Comparison of ENCODE assay signal across 23 cellular contexts in the genomic region with DNA sequence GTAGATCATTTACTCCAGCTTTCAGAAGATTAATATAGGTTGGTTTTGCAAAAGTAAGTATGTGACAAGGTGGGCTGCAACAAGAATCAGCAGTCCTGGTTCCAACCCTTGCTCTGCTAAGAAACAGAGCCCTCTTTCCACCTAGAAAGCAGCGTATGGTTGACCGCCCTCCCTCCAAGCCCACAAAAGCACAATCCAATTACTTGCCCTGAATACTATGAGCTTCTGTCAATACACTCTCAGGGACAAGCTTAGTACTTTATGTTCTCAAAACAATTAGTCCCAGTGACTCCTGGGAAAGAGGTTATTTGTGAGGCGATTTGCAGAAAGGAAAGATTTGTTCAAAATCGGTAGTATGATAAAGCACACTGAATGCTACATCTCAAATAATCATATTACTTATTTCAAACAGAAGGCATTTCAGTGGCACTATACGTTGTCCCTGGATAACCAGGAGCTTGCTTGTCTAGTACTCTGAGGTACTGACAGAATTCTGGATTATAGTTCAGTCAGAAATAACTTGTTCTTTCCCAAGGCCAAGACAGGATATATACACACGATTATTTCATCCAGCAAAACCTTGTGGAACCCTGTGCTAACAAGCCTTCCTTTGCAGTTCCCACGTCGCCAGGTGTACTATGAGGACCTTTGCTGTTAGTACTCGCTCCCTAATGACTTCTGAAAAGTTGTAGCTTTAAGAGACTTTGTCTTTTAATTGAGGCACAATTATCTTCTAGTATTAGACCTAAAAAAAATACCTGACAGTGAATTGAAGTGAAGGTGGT.
DNase-seq lines count a peak whose midpoint lies in the region; ATAC-seq, FAIRE-seq and TF ChIP-seq lines count a peak whose summit lies in the region.
"Had no signal": no experiment of that assay in that cellular context is flagged by ENCODE, and none has a peak within 500 bp of the region (broad histone marks: within the 10 kb centered on the region; RNA-seq: fewer than 3 reads in every experiment).

No MANE protein-coding gene starts in this region.

- no peaks in the 10 kb centered on the region for H3K9me3 ChIP-seq in IMR-90 (ENCODE audit: control insufficient read depth, insufficient read depth, low read length)
- peaks cover 6% of the 10 kb centered on the region for H3K9me3 ChIP-seq in K562 (replicated peaks; ENCODE audit: control insufficient read depth, insufficient read depth, low read depth, low read length)
- no peaks in the 10 kb centered on the region for H3K9me3 ChIP-seq in osteoblast (ENCODE audit: low read depth, low read length)
- no peaks in the 10 kb centered on the region for H3K9me3 ChIP-seq in effector memory CD4-positive, alpha-beta T cell (ENCODE audit: control insufficient read depth, low read length)
- no peaks in the 10 kb centered on the region for H3K9me3 ChIP-seq in naive thymus-derived CD4-positive, alpha-beta T cell (ENCODE audit: control insufficient read depth in 2 of 3, low read length in 3 of 3)
- H3K9me3 ChIP-seq: SJCRH30 had no signal

- H3K18ac ChIP-seq in IMR-90 (ENCODE audit: low read depth, low read length) = peak overlapping the region; percentile 17; the same call in 1 of the 2 replicates

- no peak for TF ChIP-seq CTCF in IMR-90 (conservative IDR thresholded peaks at IDR 0.05; ENCODE audit: low read depth, low read length)
- TF ChIP-seq CTCF in K562 (IDR thresholded peaks at IDR 0.05 in 2 of 3, conservative IDR thresholded peaks at IDR 0.05 in 1 of 3; ENCODE audit: insufficient read depth in 2 of 3, low read depth in 1 of 3, low read length in 3 of 3) = no peak
- no peak for TF ChIP-seq CTCF in osteoblast (IDR thresholded peaks at IDR 0.05; ENCODE audit: extremely low read depth, low read depth, low read length)
- no peak for TF ChIP-seq CTCF in activated CD8-positive, alpha-beta T cell treated with anti-CD3 and anti-CD28 coated beads for 36 hours (IDR thresholded peaks at IDR 0.05)

- peaks cover 0 to 5% (median 0%) of the 10 kb centered on the region in 5 donors for H3K27me3 Mint-ChIP-seq in naive thymus-derived CD4-positive, alpha-beta T cell
- H3K27me3 Mint-ChIP-seq in activated CD8-positive, alpha-beta T cell treated with anti-CD3 and anti-CD28 coated beads for 36 hours = no peaks in the 10 kb centered on the region

- H3K4me1 ChIP-seq in IMR-90 (ENCODE audit: control insufficient read depth, insufficient read depth, low read length) = peaks cover 7% of the 10 kb centered on the region
- H3K4me1 ChIP-seq in K562 (replicated peaks in 1 of 2; ENCODE audit: control insufficient read depth in 2 of 2, insufficient read depth in 2 of 2, low read length in 2 of 2) = peaks cover 0 to 4% of the 10 kb centered on the region in 2 experiments; a peak in 2 of 5 replicates
- H3K4me1 ChIP-seq in osteoblast (ENCODE audit: insufficient read depth, low read length) = no peaks in the 10 kb centered on the region
- H3K4me1 ChIP-seq in effector memory CD4-positive, alpha-beta T cell (ENCODE audit: control insufficient read depth, insufficient read depth, low read length, poor library complexity, severe bottlenecking) = no peaks in the 10 kb centered on the region
- no peaks in the 10 kb centered on the region for H3K4me1 ChIP-seq in naive thymus-derived CD4-positive, alpha-beta T cell (ENCODE audit: control insufficient read depth in 2 of 2, insufficient read depth in 2 of 2, low read length in 2 of 2)
- H3K4me1 ChIP-seq: SJCRH30 had no signal

- H3K4me3 ChIP-seq in IMR-90 (ENCODE audit: insufficient read depth, low read depth, low read length) (no peak overlapping the region), K562 (no peak overlapping the region), osteoblast (ENCODE audit: insufficient read depth, low read length) (no peak overlapping the region)
- no peak overlapping the region for H3K4me3 ChIP-seq in effector memory CD4-positive, alpha-beta T cell (ENCODE audit: insufficient read depth, low read depth, low read length, poor library complexity, severe bottlenecking)
- no peak overlapping the region for H3K4me3 ChIP-seq in naive thymus-derived CD4-positive, alpha-beta T cell (ENCODE audit: low read length)
- H3K4me3 ChIP-seq: PC-9, SJCRH30 had no signal

- no peak overlapping the region for H3K14ac ChIP-seq in IMR-90 (replicated peaks; ENCODE audit: low read depth, low read length)

- ATAC-seq in IMR-90 (ENCODE audit: low read depth) (no peak), K562 (no peak)
- no peak for ATAC-seq in naive thymus-derived CD4-positive, alpha-beta T cell
- no peak for ATAC-seq in activated CD8-positive, alpha-beta T cell treated with anti-CD3 and anti-CD28 coated beads for 36 hours
- ATAC-seq: HepG2, Right ventricle myocardium inferior, SK-N-SH treated with all-trans-retinoic acid at 6 μM for 48 hours had no signal

- H2BK20ac ChIP-seq in IMR-90 (ENCODE audit: low read depth, low read length) = 0 out of 2 replicates have a peak overlapping the region, but pooled peaks have one; percentile 18

- no peak for TF ChIP-seq EP300 in K562 (IDR thresholded peaks at IDR 0.05; ENCODE audit: low read length)

- no peak overlapping the region for H4K5ac ChIP-seq in IMR-90 (ENCODE audit: low read depth, low read length)

- H3K4me1 Mint-ChIP-seq in naive thymus-derived CD4-positive, alpha-beta T cell = no peaks in the 10 kb centered on the region
- H3K4me1 Mint-ChIP-seq in activated CD8-positive, alpha-beta T cell treated with anti-CD3 and anti-CD28 coated beads for 36 hours (ENCODE audit: low read depth) = no peaks in the 10 kb centered on the region

- H3K4me2 ChIP-seq in IMR-90 (ENCODE audit: low read depth, low read length) (no peak overlapping the region), K562 (ENCODE audit: insufficient read depth, low read length) (no peak overlapping the region), osteoblast (ENCODE audit: insufficient read depth, low read length) (no peak overlapping the region)
- H3K4me2 ChIP-seq: PC-9 had no signal

- POLR2A ChIA-PET in IMR-90 (lab: Charles Lee; ENCODE audit: unreplicated experiment) (no interaction called here), K562 (lab: Yijun Ruan, JAX) (interaction anchor here (1.2 kb wide), 1 partner anchor 54 kb away, joined by 3 read pairs; no protein-coding TSS in a partner anchor)
- POLR2A ChIA-PET in naive thymus-derived CD4-positive, alpha-beta T cell (lab: Charles Lee) = interaction anchor here (0.6 kb wide), 1 partner anchor 68 kb away, joined by 3 read pairs; no protein-coding TSS in a partner anchor
- POLR2A ChIA-PET in activated CD8-positive, alpha-beta T cell treated with anti-CD3 and anti-CD28 coated beads for 36 hours (lab: Charles Lee) = no interaction called here

- BruUV-seq in IMR-90 (replicated peaks; lab: Mats Ljungman, UMichigan) (no TSS peak), K562 (replicated peaks; lab: Mats Ljungman, UMichigan) (no TSS peak)

- H3K9ac ChIP-seq in IMR-90 (ENCODE audit: low read depth, low read length) (no peak overlapping the region), K562 (ENCODE audit: insufficient read depth in 1 of 2, low read depth in 2 of 2, low read length in 2 of 2) (no peak overlapping the region)

- no peaks in the 10 kb centered on the region for H3K79me1 ChIP-seq in IMR-90 (ENCODE audit: low read depth in 1 of 2, low read length in 2 of 2)

- no peak overlapping the region for H3K4me3 Mint-ChIP-seq in naive thymus-derived CD4-positive, alpha-beta T cell
- no peak overlapping the region for H3K4me3 Mint-ChIP-seq in activated CD8-positive, alpha-beta T cell treated with anti-CD3 and anti-CD28 coated beads for 36 hours
- H3K4me3 Mint-ChIP-seq: H9 had no signal

- H3K36me3 Mint-ChIP-seq in naive thymus-derived CD4-positive, alpha-beta T cell = peaks cover 2 to 7% (median 5%) of the 10 kb centered on the region in 5 donors
- no peaks in the 10 kb centered on the region for H3K36me3 Mint-ChIP-seq in activated CD8-positive, alpha-beta T cell treated with anti-CD3 and anti-CD28 coated beads for 36 hours (ENCODE audit: low read depth)

- CTCF ChIA-PET in IMR-90 (lab: Yijun Ruan, JAX) (no interaction called here), K562 (lab: Yijun Ruan, JAX; ENCODE audit: low intra/inter-chr PET ratio) (no interaction called here)
- CTCF ChIA-PET in naive thymus-derived CD4-positive, alpha-beta T cell (lab: Charles Lee) = interaction anchor here (0.5 kb wide), 1 partner anchor 244 kb away, joined by 3 read pairs; no protein-coding TSS in a partner anchor
- CTCF ChIA-PET in activated CD8-positive, alpha-beta T cell treated with anti-CD3 and anti-CD28 coated beads for 36 hours (lab: Charles Lee) = no interaction called here

- H2AK5ac ChIP-seq in IMR-90 (ENCODE audit: low read depth, low read length) = no peak overlapping the region

- TF ChIP-seq POLR2A in GM12891 (IDR thresholded peaks at IDR 0.05; ENCODE audit: low read depth, low read length) (no peak), IMR-90 (IDR thresholded peaks at IDR 0.05; ENCODE audit: low read depth, low read length) (no peak), K562 (conservative IDR thresholded peaks at IDR 0.05) (no peak)

- H3K79me2 ChIP-seq in K562 (ENCODE audit: control insufficient read depth, insufficient read depth, low read length) = no peaks in the 10 kb centered on the region
- H3K79me2 ChIP-seq in osteoblast (ENCODE audit: insufficient read depth, low read length) = no peaks in the 10 kb centered on the region

- no peak overlapping the region for H2AK9ac ChIP-seq in IMR-90 (replicated peaks; ENCODE audit: low read depth, low read length, poor library complexity)

- WGBS in IMR-90 (ENCODE audit: extremely low coverage in 2 of 2, insufficient read length in 1 of 2), 2 experiments = 95% methylated on average over 4 of the region's 9 CpGs; no CpG with 5 or more reads in 1 of the 2 experiments
- WGBS in K562 (ENCODE audit: insufficient coverage, low coverage, missing lambda C conversion rate) = 64% methylated on average over 9 of the region's 9 CpGs

- no peak overlapping the region for H3K4ac ChIP-seq in IMR-90 (ENCODE audit: low read depth, low read length)

- TF ChIP-seq RAD21 in IMR-90 (IDR thresholded peaks at IDR 0.05; ENCODE audit: low read length) (no peak), K562 (CRISPR knock-in tag; conservative IDR thresholded peaks at IDR 0.05 in 1 of 2, IDR thresholded peaks at IDR 0.05 in 1 of 2) (no peak)

- H4K91ac ChIP-seq in IMR-90 (ENCODE audit: insufficient read depth, low read depth, low read length) = no peak overlapping the region

- H3K56ac ChIP-seq in IMR-90 (ENCODE audit: extremely low read depth, insufficient read depth, low read length) = no peak overlapping the region

- H3K36me3 ChIP-seq in IMR-90 (ENCODE audit: control insufficient read depth, insufficient read depth, low read length) (no peaks in the 10 kb centered on the region), K562 (ENCODE audit: control insufficient read depth, insufficient read depth, low read length) (no peaks in the 10 kb centered on the region), osteoblast (ENCODE audit: insufficient read depth, low read length) (no peaks in the 10 kb centered on the region)
- no peaks in the 10 kb centered on the region for H3K36me3 ChIP-seq in effector memory CD4-positive, alpha-beta T cell (ENCODE audit: control insufficient read depth, insufficient read depth, low read length)
- H3K36me3 ChIP-seq in naive thymus-derived CD4-positive, alpha-beta T cell (ENCODE audit: control insufficient read depth in 2 of 3, insufficient read depth in 3 of 3, low read length in 3 of 3) = no peaks in the 10 kb centered on the region
- H3K36me3 ChIP-seq: SJCRH30 had no signal

- H2BK120ac ChIP-seq in IMR-90 (ENCODE audit: low read depth, low read length) = no peak overlapping the region

- intact Hi-C loops in IMR-90 (cut with micrococcal nuclease) = no loop called here
- intact Hi-C loops in K562 (cut with micrococcal nuclease) = no loop called here
- intact Hi-C loops in naive thymus-derived CD4-positive, alpha-beta T cell (cut with micrococcal nuclease) = no loop called here
- intact Hi-C loops in activated CD8-positive, alpha-beta T cell treated with anti-CD3 and anti-CD28 coated beads for 36 hours (cut with micrococcal nuclease) = no loop called here

- no peak overlapping the region for H4K8ac ChIP-seq in IMR-90 (ENCODE audit: low read depth in 2 of 2, low read length in 2 of 2)

- H2AFZ ChIP-seq in IMR-90 (replicated peaks; ENCODE audit: low read length, poor library complexity) (no peak overlapping the region), K562 (ENCODE audit: low read depth, low read length) (peak overlapping the region; percentile 37), osteoblast (ENCODE audit: low read length) (no peak overlapping the region)
- H2AFZ ChIP-seq: PC-9 had no signal

- DNase-seq in GM12891 (ENCODE audit: insufficient read length, low spot score) = no peak
- no peak for DNase-seq in IMR-90
- DNase-seq in K562 (ENCODE audit: extremely low read depth in 1 of 4, low spot score in 3 of 4) = no peak
- DNase-seq in osteoblast (ENCODE audit: insufficient read length, low spot score, missing footprints) = peak; percentile 4
- DNase-seq in effector memory CD4-positive, alpha-beta T cell = no peak
- DNase-seq in naive thymus-derived CD4-positive, alpha-beta T cell = no peak
- no peak for DNase-seq in kidney glomerular epithelial cell (lab: John Stamatoyannopoulos, UW)
- no peak for DNase-seq in activated CD8-positive, alpha-beta T cell treated with anti-CD3 and anti-CD28 coated beads for 36 hours
- DNase-seq: H9, KBM-7, MV-4-11, NCI-H1105, NCI-H1436 treated with DMSO at 0.1 percent for 48 hours, NCI-H1930, NCI-H2107, NCI-H446, NCI-H524 treated with DMSO at 0.1 percent for 48 hours, NCI-H774, PC-9, SJCRH30 had no signal

- FAIRE-seq in GM12891 (lab: Jason Lieb, UNC) (peak; percentile 50), K562 (lab: Jason Lieb, UNC) (no peak)
- FAIRE-seq: HepG2 had no signal

- H4K20me1 ChIP-seq in IMR-90 (ENCODE audit: insufficient read depth, low read length) (no peaks in the 10 kb centered on the region), K562 (replicated peaks; ENCODE audit: control insufficient read depth, insufficient read depth, low read length) (no peaks in the 10 kb centered on the region), osteoblast (ENCODE audit: insufficient read depth, low read length) (no peaks in the 10 kb centered on the region)

- 0 out of 3 replicates have a peak overlapping the region, but pooled peaks have one; percentile 35 for H2BK15ac ChIP-seq in IMR-90 (ENCODE audit: low read depth, low read length)

- dilution Hi-C loops in IMR-90 (cut with HindIII; ENCODE audit: low sequenced_read_pairs, unreplicated experiment) = no loop called here

- no peak overlapping the region for H3K27ac Mint-ChIP-seq in naive thymus-derived CD4-positive, alpha-beta T cell
- H3K27ac Mint-ChIP-seq in activated CD8-positive, alpha-beta T cell treated with anti-CD3 and anti-CD28 coated beads for 36 hours = no peak overlapping the region
- H3K27ac Mint-ChIP-seq: H9 had no signal

- no peak overlapping the region for H3K27ac ChIP-seq in IMR-90 (ENCODE audit: insufficient read depth, low read length)
- H3K27ac ChIP-seq in K562 (ENCODE audit: extremely low read depth, low read depth, low read length) = no peak overlapping the region
- H3K27ac ChIP-seq in osteoblast (ENCODE audit: low read depth, low read length) = no peak overlapping the region
- no peak overlapping the region for H3K27ac ChIP-seq in effector memory CD4-positive, alpha-beta T cell (ENCODE audit: insufficient read depth, low read length, poor library complexity, severe bottlenecking)
- no peak overlapping the region for H3K27ac ChIP-seq in naive thymus-derived CD4-positive, alpha-beta T cell (ENCODE audit: low read depth, low read length)
- H3K27ac ChIP-seq: PC-9, SJCRH30 had no signal

- H3K27me3 ChIP-seq in IMR-90 (ENCODE audit: control insufficient read depth, insufficient read depth, low read length) (no peaks in the 10 kb centered on the region), K562 (ENCODE audit: control insufficient read depth in 2 of 2, insufficient read depth in 2 of 2, low read length in 2 of 2) (no peaks in the 10 kb centered on the region), osteoblast (ENCODE audit: insufficient read depth, low read length) (no peaks in the 10 kb centered on the region)
- H3K27me3 ChIP-seq in effector memory CD4-positive, alpha-beta T cell (replicated peaks; ENCODE audit: control insufficient read depth, insufficient read depth, low read length, poor library complexity, severe bottlenecking) = no peaks in the 10 kb centered on the region
- no peaks in the 10 kb centered on the region for H3K27me3 ChIP-seq in naive thymus-derived CD4-positive, alpha-beta T cell (ENCODE audit: control insufficient read depth in 2 of 2, insufficient read depth in 2 of 2, low read length in 2 of 2)
- H3K27me3 ChIP-seq: SJCRH30 had no signal

- H3K9me1 ChIP-seq in IMR-90 (ENCODE audit: insufficient read depth, low read length) (peaks cover 5% of the 10 kb centered on the region), K562 (ENCODE audit: control insufficient read depth, insufficient read depth, low read length) (no peaks in the 10 kb centered on the region)

- no peak overlapping the region for H3K23ac ChIP-seq in IMR-90 (ENCODE audit: low read depth, low read length)

- H2BK5ac ChIP-seq in IMR-90 (ENCODE audit: low read depth, low read length, poor library complexity, severe bottlenecking) = no peak overlapping the region

- peaks cover 0 to 8% (median 6%) of the 10 kb centered on the region in 11 donors for H3K9me3 Mint-ChIP-seq in naive thymus-derived CD4-positive, alpha-beta T cell
- H3K9me3 Mint-ChIP-seq in activated CD8-positive, alpha-beta T cell treated with anti-CD3 and anti-CD28 coated beads for 36 hours = peaks cover 3% of the 10 kb centered on the region

- in situ Hi-C loops in IMR-90 (cut with MboI; ENCODE audit: low sequenced_read_pairs) = no loop called here
- in situ Hi-C loops in K562 (cut with MboI) = no loop called here

Comparison
In these comparisons a context has a peak if more than half of its experiments do, and no peak if none do; other contexts are left out.
1. POLR2A ChIA-PET loops: an anchor here in K562 (1.2 kb wide) and naive thymus-derived CD4-positive, alpha-beta T cell (0.6 kb wide); none called in IMR-90 and activated CD8-positive, alpha-beta T cell treated with anti-CD3 and anti-CD28 coated beads for 36 hours.